Comparison of ENCODE assay signal across 26 cellular contexts in genomic region chr4:58149404-58150085, GRCh38.
"Had no signal": no experiment of that assay in that cellular context is flagged by ENCODE, and none has a peak within 500 bp of the region (broad histone marks: within the 10 kb centered on the region; RNA-seq: fewer than 3 reads in every experiment).

No MANE protein-coding gene starts in this region.

- H3K27ac ChIP-seq: left ventricle myocardium inferior, neural progenitor cell, ovary, prostate gland, skin epidermis, suprapubic skin, thoracic aorta, tibial artery, vagina had no signal

- H3K4me2 ChIP-seq: neural progenitor cell had no signal

- H3K27me3 Mint-ChIP-seq: naive B cell; stimulated activated naive CD8-positive, alpha-beta T cell treated with anti-CD3 and anti-CD28 coated beads, Interleukin-15, Interleukin-2, amounts not matched to agents 100 ng/mL and 50 ng/mL, for 24 hours; type B pancreatic cell had no signal

- H3K4me1 Mint-ChIP-seq: immature natural killer cell; mesothelial cell of epicardium; naive B cell; natural killer cell; nephron progenitor cell; neural progenitor cell; stimulated activated effector memory CD8-positive, alpha-beta T cell treated with anti-CD3 and anti-CD28 coated beads, Interleukin-12 subunit alpha, Interleukin-12 subunit beta, amount 100 ng/mL, for 72 hours had no signal

- ATAC-seq: natural killer cell; right cardiac atrium; sciatic nerve; stimulated activated effector memory CD8-positive, alpha-beta T cell treated with anti-CD3 and anti-CD28 coated beads, Interleukin-12 subunit alpha, Interleukin-12 subunit beta, amount 100 ng/mL, for 72 hours had no signal

- H2AFZ ChIP-seq: neural progenitor cell had no signal

- H3K36me3 ChIP-seq: left ventricle myocardium inferior, neural progenitor cell, ovary, prostate gland, suprapubic skin, thoracic aorta, tibial artery, vagina had no signal

- H3K9me3 ChIP-seq: ovary, prostate gland, suprapubic skin, thoracic aorta, tibial artery, vagina had no signal

- H3K36me3 Mint-ChIP-seq: immature natural killer cell; natural killer cell; neural progenitor cell; stimulated activated effector memory CD8-positive, alpha-beta T cell treated with anti-CD3 and anti-CD28 coated beads, Interleukin-12 subunit alpha, Interleukin-12 subunit beta, amount 100 ng/mL, for 72 hours had no signal

- H3K9ac ChIP-seq: neural progenitor cell had no signal

- FAIRE-seq: islet of Langerhans had no signal

- H3K4me1 ChIP-seq: left ventricle myocardium inferior, neural progenitor cell, prostate gland, suprapubic skin, tibial artery, vagina had no signal

- DNase-seq: hypothalamus; immature natural killer cell; left ventricle myocardium inferior; mesendoderm; naive B cell; natural killer cell; nephron progenitor cell; ovary; retina; right cardiac atrium; stimulated activated CD4-positive, alpha-beta T cell treated with anti-CD3 and anti-CD28 coated beads, Interleukin-4, amount 100 ng/mL, for 24 hours; stimulated activated naive CD4-positive, alpha-beta T cell; tibial artery had no signal

- H3K27ac Mint-ChIP-seq: immature natural killer cell; mesothelial cell of epicardium; naive B cell; natural killer cell; nephron progenitor cell; neural progenitor cell; stimulated activated effector memory CD8-positive, alpha-beta T cell treated with anti-CD3 and anti-CD28 coated beads, Interleukin-12 subunit alpha, Interleukin-12 subunit beta, amount 100 ng/mL, for 72 hours; stimulated activated naive CD8-positive, alpha-beta T cell treated with anti-CD3 and anti-CD28 coated beads, Interleukin-15, Interleukin-2, amounts not matched to agents 100 ng/mL and 50 ng/mL, for 24 hours; type B pancreatic cell had no signal

- H3K27me3 ChIP-seq: neural progenitor cell, ovary, suprapubic skin, tibial artery, vagina had no signal

- H3K4me3 ChIP-seq: left ventricle myocardium inferior, lung, neural progenitor cell, ovary, prostate gland, skin epidermis, suprapubic skin, thoracic aorta, tibial artery, vagina had no signal

- H3K4me3 Mint-ChIP-seq: immature natural killer cell; mesothelial cell of epicardium; naive B cell; natural killer cell; nephron progenitor cell; neural progenitor cell; stimulated activated effector memory CD8-positive, alpha-beta T cell treated with anti-CD3 and anti-CD28 coated beads, Interleukin-12 subunit alpha, Interleukin-12 subunit beta, amount 100 ng/mL, for 72 hours; stimulated activated naive CD8-positive, alpha-beta T cell treated with anti-CD3 and anti-CD28 coated beads, Interleukin-15, Interleukin-2, amounts not matched to agents 100 ng/mL and 50 ng/mL, for 24 hours; type B pancreatic cell had no signal
